ENCODE assay signal across 8 cellular contexts in genomic region chr20:45415822-45416637, GRCh38.
DNase-seq lines count a peak whose midpoint lies in the region; ATAC-seq lines count a peak whose summit lies in the region.

Gene PIGT (plus strand): TSS chr20:45416141. CDS start chr20:45416157, 16 bp downstream.

- H3K27ac ChIP-seq in caudate nucleus (ENCODE audit: low read depth, low read length), result peak within 1 kb of the TSS; percentile 77

- ATAC-seq in GM18909 (IDR thresholded peaks at IDR 0.05; ENCODE audit: poor library complexity, unreplicated experiment), result peak; percentile 75
- peak; percentile 77 for ATAC-seq in HG03159 (IDR thresholded peaks at IDR 0.05; ENCODE audit: unreplicated experiment)

- DNase-seq in AG08396 (ENCODE audit: low spot score), result peak; percentile 87
- DNase-seq in NCI-H446 (lab: John Stamatoyannopoulos, UW), result peak; percentile 50 to 88
- peak; percentile 54 to 82 (median 72) for DNase-seq in activated CD4-positive, CD25-positive, alpha-beta regulatory T cell (lab: John Stamatoyannopoulos, UW)
- peak; percentile 35 to 96 (median 80) for DNase-seq in caudate nucleus (lab: John Stamatoyannopoulos, UW)
- peak; percentile 91 for DNase-seq in islet precursor cell
- DNase-seq in stimulated activated CD4-positive, alpha-beta T cell treated with anti-CD3 and anti-CD28 coated beads, Interleukin-12 subunit alpha, Interleukin-12 subunit beta, amount 100 ng/mL, for 4 hours, result peak; percentile 81

Comparison
In these comparisons a context has a peak if more than half of its experiments do, and no peak if none do; other contexts are left out.
1. Peak in every context shown above with its lines: DNase-seq, ATAC-seq and H3K27ac ChIP-seq.